ENCODE assay signal across 24 cellular contexts in genomic region chr7:140643416-140643815, GRCh38. TPM values are rescaled to one million over a fixed set of nuclear protein-coding genes. Genes with fewer than 3 reads are reported as not detected.
DNase-seq lines count a peak whose midpoint lies in the region; ATAC-seq and TF ChIP-seq lines count a peak whose summit lies in the region.
"Had no signal": no experiment of that assay in that cellular context is flagged by ENCODE, and none has a peak within 500 bp of the region (broad histone marks: within the 10 kb centered on the region; RNA-seq: fewer than 3 reads in every experiment).

No MANE protein-coding gene starts in this region.

- in situ Hi-C loops in GM13976 (cut with MboI; ENCODE audit: low sequenced_read_pairs, unreplicated experiment), result no loop called here

- 89% methylated on average over 5 of the region's 5 CpGs for WGBS in suprapubic skin

- TF ChIP-seq EP300 in suprapubic skin (IDR thresholded peaks at IDR 0.05), result no peak

- no peaks in the 10 kb centered on the region for H3K27me3 Mint-ChIP-seq in osteocyte (ENCODE audit: unreplicated experiment)

- ATAC-seq in GM21367 (IDR thresholded peaks at IDR 0.05; ENCODE audit: unreplicated experiment) (no peak), HG02798 (IDR thresholded peaks at IDR 0.05; ENCODE audit: poor library complexity, unreplicated experiment) (no peak)
- ATAC-seq: CD8-positive, alpha-beta T cell; GM12878 had no signal

- TF ChIP-seq CTCF in osteocyte (IDR thresholded peaks at IDR 0.05) (no peak), suprapubic skin (IDR thresholded peaks at IDR 0.05) (no peak), GM13976 (IDR thresholded peaks at IDR 0.05; ENCODE audit: borderline replicate concordance, control extremely low read depth, extremely low read depth, insufficient read depth, missing control alignments) (no peak)

- H3K9me3 Mint-ChIP-seq in osteocyte (ENCODE audit: unreplicated experiment), result no peaks in the 10 kb centered on the region
- H3K9me3 Mint-ChIP-seq: CD8-positive, alpha-beta T cell had no signal

- H3K36me3 ChIP-seq in suprapubic skin, result no peaks in the 10 kb centered on the region
- H3K36me3 ChIP-seq: BLaER1 had no signal

- H3K27ac Mint-ChIP-seq in osteocyte (ENCODE audit: unreplicated experiment), result peak overlapping the region; percentile 47
- H3K27ac Mint-ChIP-seq: CD8-positive, alpha-beta T cell had no signal

- no peaks in the 10 kb centered on the region for H3K9me3 ChIP-seq in suprapubic skin
- H3K9me3 ChIP-seq: BLaER1 had no signal

- DNase-seq in activated effector memory CD4-positive, alpha-beta T cell treated with anti-CD3 and anti-CD28 coated beads, Interleukin-2, amount 50 U/mL, for 16 hours, result peak; percentile 37
- no peak for DNase-seq in activated effector memory CD4-positive, alpha-beta T cell treated with Interleukin-2 at 50 U/mL for 16 hours
- no peak for DNase-seq in osteocyte (ENCODE audit: extremely low spot score, unreplicated experiment)
- DNase-seq in suprapubic skin (ENCODE audit: low spot score in 2 of 2), result peak; percentile 40 to 76
- no peak for DNase-seq in GM13976 (ENCODE audit: low spot score)
- DNase-seq in SW480 (ENCODE audit: low spot score), result no peak
- DNase-seq: ACHN; CD8-positive, alpha-beta T cell; DND-41; GOT3; HCEC 1CT; KBM-7; MM.1S; NCI-H1048; NCI-H1436; NCI-H187 treated with DMSO at 0.1 percent for 48 hours; NCI-H510A; SHP77 treated with DMSO at 0.1 percent for 48 hours had no signal

- H3K27ac ChIP-seq in suprapubic skin, result no peak overlapping the region
- H3K27ac ChIP-seq: 22Rv1, BLaER1, RWPE1 had no signal

- peaks cover 34% of the 10 kb centered on the region for H3K4me1 Mint-ChIP-seq in osteocyte (ENCODE audit: unreplicated experiment)

- no peak overlapping the region for H3K4me3 Mint-ChIP-seq in osteocyte (ENCODE audit: unreplicated experiment)
- H3K4me3 Mint-ChIP-seq: CD8-positive, alpha-beta T cell had no signal

- peaks cover 24% of the 10 kb centered on the region for H3K4me1 ChIP-seq in suprapubic skin

- H3K36me3 Mint-ChIP-seq in osteocyte (ENCODE audit: unreplicated experiment), result no peaks in the 10 kb centered on the region
- H3K36me3 Mint-ChIP-seq: CD8-positive, alpha-beta T cell had no signal

- TF ChIP-seq POLR2A in suprapubic skin (IDR thresholded peaks at IDR 0.05), result no peak

- peaks cover 29% of the 10 kb centered on the region for H3K27me3 ChIP-seq in suprapubic skin

- no peak overlapping the region for H3K4me3 ChIP-seq in suprapubic skin
- H3K4me3 ChIP-seq: BLaER1, GM12878 had no signal

RNA-seq across cellular contexts. Expression of gene DENND2A, which starts 2.8 kb away (rescaled TPM):
- total RNA-seq in osteocyte (53.3 and 56.6 TPM in 2 replicates), suprapubic skin (1 to 10 TPM in 3 of 4 donors, under 1 TPM in 1; 0.99 to 5.1 (median 2.2) TPM)
- total RNA-seq: GM12878 had no signal

RNA-seq across cellular contexts. Expression of gene ADCK2, which starts 29.3 kb away (rescaled TPM):
- total RNA-seq in osteocyte, result 25.7 and 26.1 TPM in 2 replicates
- total RNA-seq in suprapubic skin, result 10 to 100 TPM; 41.2 to 65.9 (median 53.3) TPM

RNA-seq across cellular contexts. Expression of gene NDUFB2, which starts 53.1 kb away (rescaled TPM):
- 177 and 184 TPM in 2 replicates for total RNA-seq in osteocyte
- total RNA-seq in suprapubic skin, result 100 to 1,000 TPM; 104 to 435 (median 229) TPM

Comparison
In these comparisons a context has a peak if more than half of its experiments do, and no peak if none do; other contexts are left out.
1. DNase-seq: peak in activated effector memory CD4-positive, alpha-beta T cell treated with anti-CD3 and anti-CD28 coated beads, Interleukin-2, amount 50 U/mL, for 16 hours (single experiment) and suprapubic skin (2 of 2); none in activated effector memory CD4-positive, alpha-beta T cell treated with Interleukin-2 at 50 U/mL for 16 hours (single experiment), osteocyte (single experiment), GM13976 (single experiment) and SW480 (single experiment).